25 cellular contexts compared by ENCODE assay signal in genomic region chr5:117095803-117096332, GRCh38.
DNase-seq lines count a peak whose midpoint lies in the region; ATAC-seq and TF ChIP-seq lines count a peak whose summit lies in the region.
"Had no signal": no experiment of that assay in that cellular context is flagged by ENCODE, and none has a peak within 500 bp of the region (broad histone marks: within the 10 kb centered on the region; RNA-seq: fewer than 3 reads in every experiment).

No MANE protein-coding gene starts in this region.

- H3K27me3 Mint-ChIP-seq in endodermal cell (ENCODE audit: insufficient read depth) (no peaks in the 10 kb centered on the region), nephron progenitor cell (ENCODE audit: low read depth, poor library complexity) (no peaks in the 10 kb centered on the region)
- H3K27me3 Mint-ChIP-seq: activated CD4-positive, alpha-beta memory T cell treated with anti-CD3 and anti-CD28 coated beads, Interleukin-2, amount 10 ng/mL, durations not matched to agents 7 days and 5 days; activated T-helper 17 cell treated with anti-CD3 and anti-CD28 coated beads, Interleukin-2, amount 50 U/mL, for 72 hours; B cell had no signal

- H3K9me3 ChIP-seq in HUES6 (ENCODE audit: control insufficient read depth, insufficient read depth, low read depth, low read length) (no peaks in the 10 kb centered on the region), endodermal cell (ENCODE audit: control insufficient read depth, low read length) (no peaks in the 10 kb centered on the region)
- H3K9me3 ChIP-seq: HAP-1, testis had no signal

- H3K36me3 Mint-ChIP-seq in endodermal cell (ENCODE audit: low read depth) (no peaks in the 10 kb centered on the region), nephron progenitor cell (ENCODE audit: low read depth) (peaks cover 5% of the 10 kb centered on the region)
- H3K36me3 Mint-ChIP-seq: activated naive CD4-positive, alpha-beta T cell treated with anti-CD3 and anti-CD28 coated beads, Interleukin-2, amount 50 U/mL, for 72 hours; CD8-positive, alpha-beta T cell had no signal

- peak overlapping the region; percentile 14 for H3K27ac Mint-ChIP-seq in endodermal cell
- H3K27ac Mint-ChIP-seq in nephron progenitor cell = peak overlapping the region; percentile 97
- H3K27ac Mint-ChIP-seq: activated CD4-positive, alpha-beta memory T cell treated with anti-CD3 and anti-CD28 coated beads, Interleukin-2, amount 10 ng/mL, durations not matched to agents 7 days and 5 days; activated naive CD4-positive, alpha-beta T cell treated with anti-CD3 and anti-CD28 coated beads, Interleukin-2, amount 50 U/mL, for 72 hours; activated T-helper 17 cell treated with anti-CD3 and anti-CD28 coated beads, Interleukin-2, amount 50 U/mL, for 72 hours; B cell; CD8-positive, alpha-beta T cell had no signal

- peaks cover 27% of the 10 kb centered on the region for H3K4me1 ChIP-seq in HUES6 (ENCODE audit: control insufficient read depth, insufficient read depth, low read length)
- peaks cover 15% of the 10 kb centered on the region for H3K4me1 ChIP-seq in endodermal cell (ENCODE audit: control insufficient read depth, insufficient read depth, low read length)
- H3K4me1 ChIP-seq: SJSA1 had no signal

- WGBS in endodermal cell (ENCODE audit: insufficient coverage in 1 of 2, insufficient read length in 1 of 2), 2 experiments = 20% methylated on average over 4 of the region's 4 CpGs; no CpG with 5 or more reads in 1 of the 2 experiments

- no peaks in the 10 kb centered on the region for H3K36me3 ChIP-seq in HUES6 (ENCODE audit: control insufficient read depth, insufficient read depth, low read length)
- no peaks in the 10 kb centered on the region for H3K36me3 ChIP-seq in endodermal cell (ENCODE audit: control insufficient read depth, insufficient read depth, low read length)
- H3K36me3 ChIP-seq: HAP-1, SJSA1 had no signal

- no peak for ATAC-seq in GM18505 (IDR thresholded peaks at IDR 0.05; ENCODE audit: unreplicated experiment)
- ATAC-seq: activated naive CD4-positive, alpha-beta T cell treated with anti-CD3 and anti-CD28 coated beads, Interleukin-2, amount 50 U/mL, for 72 hours; activated T-helper 17 cell treated with anti-CD3 and anti-CD28 coated beads, Interleukin-2, amount 50 U/mL, for 72 hours; CD8-positive, alpha-beta T cell; stimulated activated naive CD8-positive, alpha-beta T cell treated with anti-CD3 and anti-CD28 coated beads, Interleukin-15, Interleukin-2, amounts not matched to agents 100 U/mL and 50 U/mL, for 24 hours had no signal

- TF ChIP-seq POLR2A in GM18505 (IDR thresholded peaks at IDR 0.05; ENCODE audit: borderline replicate concordance, extremely low read depth, insufficient read depth, insufficient read length) = no peak

- H3K4me3 Mint-ChIP-seq in endodermal cell (no peak overlapping the region), nephron progenitor cell (peak overlapping the region; percentile 64)
- H3K4me3 Mint-ChIP-seq: activated CD4-positive, alpha-beta memory T cell treated with anti-CD3 and anti-CD28 coated beads, Interleukin-2, amount 10 ng/mL, durations not matched to agents 7 days and 5 days; activated T-helper 17 cell treated with anti-CD3 and anti-CD28 coated beads, Interleukin-2, amount 50 U/mL, for 72 hours; B cell; CD8-positive, alpha-beta T cell had no signal

- peaks cover 26% of the 10 kb centered on the region for H3K4me1 Mint-ChIP-seq in endodermal cell
- peaks cover 42% of the 10 kb centered on the region for H3K4me1 Mint-ChIP-seq in nephron progenitor cell
- H3K4me1 Mint-ChIP-seq: activated CD4-positive, alpha-beta memory T cell treated with anti-CD3 and anti-CD28 coated beads, Interleukin-2, amount 10 ng/mL, durations not matched to agents 7 days and 5 days; activated T-helper 17 cell treated with anti-CD3 and anti-CD28 coated beads, Interleukin-2, amount 50 U/mL, for 72 hours; B cell had no signal

- no peak overlapping the region for H3K9ac ChIP-seq in HUES6 (ENCODE audit: low read length)
- no peak overlapping the region for H3K9ac ChIP-seq in endodermal cell (ENCODE audit: extremely low read depth, low read length, poor library complexity, severe bottlenecking)

- no peak for DNase-seq in endodermal cell
- no peak for DNase-seq in nephron progenitor cell
- no peak for DNase-seq in ureter (ENCODE audit: low spot score)
- no peak for DNase-seq in NCI-H345 (lab: John Stamatoyannopoulos, UW)
- DNase-seq in DMS79 treated with DMSO at 0.1 percent for 48 hours (lab: John Stamatoyannopoulos, UW) = no peak
- DNase-seq: activated CD4-positive, alpha-beta memory T cell treated with anti-CD3 and anti-CD28 coated beads, Interleukin-2, amount 10 ng/mL, durations not matched to agents 7 days and 5 days; activated CD4-positive, alpha-beta T cell treated with anti-CD3 and anti-CD28 coated beads for 1 hour; CD8-positive, alpha-beta T cell; effector CD4-positive, alpha-beta T cell; NCI-H146; NCI-H2107; NCI-H524 treated with DMSO at 0.1 percent for 48 hours; occipital lobe; stimulated activated naive CD8-positive, alpha-beta T cell treated with anti-CD3 and anti-CD28 coated beads, Interleukin-15, Interleukin-2, amounts not matched to agents 100 U/mL and 50 U/mL, for 24 hours; T-helper 1 cell; testis had no signal

- H3K27me3 ChIP-seq in HUES6 (ENCODE audit: control insufficient read depth, insufficient read depth, low read length) = no peaks in the 10 kb centered on the region
- H3K27me3 ChIP-seq in endodermal cell (ENCODE audit: control insufficient read depth, insufficient read depth, low read length, poor library complexity, severe bottlenecking) = no peaks in the 10 kb centered on the region
- H3K27me3 ChIP-seq: SJSA1, testis had no signal

- H3K4me3 ChIP-seq in HUES6 (ENCODE audit: low read depth, low read length) (0 out of 2 replicates have a peak overlapping the region, but pooled peaks have one; percentile 3), endodermal cell (ENCODE audit: low read length) (no peak overlapping the region)
- H3K4me3 ChIP-seq: HAP-1, SJSA1, testis had no signal

- H3K9me3 Mint-ChIP-seq in endodermal cell = no peaks in the 10 kb centered on the region
- H3K9me3 Mint-ChIP-seq in nephron progenitor cell = peaks cover 4% of the 10 kb centered on the region
- H3K9me3 Mint-ChIP-seq: CD8-positive, alpha-beta T cell had no signal

- peak overlapping the region; percentile 65 for H3K27ac ChIP-seq in 22Rv1
- no peak overlapping the region for H3K27ac ChIP-seq in HUES6 (ENCODE audit: low read depth, low read length)
- H3K27ac ChIP-seq in endodermal cell (ENCODE audit: low read depth, low read length) = peak overlapping the region; percentile 73
- H3K27ac ChIP-seq: epithelial cell of prostate, SJSA1, testis had no signal

- no peak for TF ChIP-seq CTCF in 22Rv1 (IDR thresholded peaks at IDR 0.05)
- no peak for TF ChIP-seq CTCF in endodermal cell (conservative IDR thresholded peaks at IDR 0.05)
- no peak for TF ChIP-seq CTCF in nephron progenitor cell (IDR thresholded peaks at IDR 0.05)
